10 cellular contexts compared by ENCODE assay signal in the genomic region with DNA sequence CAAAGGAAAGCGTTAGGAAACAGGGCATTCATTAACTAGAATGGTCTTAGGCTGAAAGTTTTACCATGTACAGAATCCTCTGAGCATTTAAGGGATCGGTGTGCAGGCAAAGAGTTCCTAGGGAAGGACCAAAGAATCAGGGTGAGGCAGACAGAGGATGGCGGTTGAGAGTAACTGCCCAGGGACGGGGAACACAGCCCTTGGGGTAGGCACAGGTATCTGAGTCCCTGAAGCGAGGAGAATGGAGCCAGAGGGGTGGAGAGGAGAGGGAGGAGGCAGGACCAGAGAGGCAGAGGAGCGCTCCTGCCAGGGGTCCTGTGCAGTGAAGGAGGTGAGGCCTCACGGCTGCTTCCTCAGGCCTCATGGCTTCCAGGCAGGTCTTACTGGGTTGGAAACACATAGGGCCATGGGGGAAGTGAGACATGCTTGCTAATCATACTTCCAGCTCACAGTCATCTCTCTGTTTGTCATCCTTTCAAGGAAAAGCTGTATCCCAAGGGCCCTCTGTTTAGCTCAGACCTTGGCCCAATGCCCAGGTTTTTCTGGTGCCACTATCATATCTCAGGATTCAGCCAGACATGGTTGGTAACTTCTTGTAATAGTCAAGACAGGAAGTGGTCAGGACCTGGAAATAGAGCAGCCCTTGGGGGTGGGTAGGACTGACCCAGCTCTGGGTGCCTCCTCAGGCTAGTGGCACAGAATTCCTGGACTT. TPM values are rescaled to one million over a fixed set of nuclear protein-coding genes. Genes with fewer than 3 reads are reported as not detected.
DNase-seq lines count a peak whose midpoint lies in the region; ATAC-seq, FAIRE-seq and TF ChIP-seq lines count a peak whose summit lies in the region.
"Had no signal": no experiment of that assay in that cellular context is flagged by ENCODE, and none has a peak within 500 bp of the region (broad histone marks: within the 10 kb centered on the region; RNA-seq: fewer than 3 reads in every experiment).

No MANE protein-coding gene starts in this region.

- H3K36me3 ChIP-seq in ACC112 (ENCODE audit: insufficient read depth, low read length), result no peaks in the 10 kb centered on the region
- no peaks in the 10 kb centered on the region for H3K36me3 ChIP-seq in effector memory CD4-positive, alpha-beta T cell (ENCODE audit: control insufficient read depth, insufficient read depth, low read length)

- no peaks in the 10 kb centered on the region for H3K79me2 ChIP-seq in ACC112 (ENCODE audit: control insufficient read depth, insufficient read depth, low read length, unreplicated experiment)

- H3K27me3 ChIP-seq in ACC112 (ENCODE audit: insufficient read depth, low read length), result no peaks in the 10 kb centered on the region
- H3K27me3 ChIP-seq in effector memory CD4-positive, alpha-beta T cell (replicated peaks; ENCODE audit: control insufficient read depth, insufficient read depth, low read length, poor library complexity, severe bottlenecking), result no peaks in the 10 kb centered on the region

- H2AFZ ChIP-seq in ACC112 (ENCODE audit: low read length, unreplicated experiment), result peak overlapping the region; percentile 23

- no peaks in the 10 kb centered on the region for H3K27me3 Mint-ChIP-seq in nephron (ENCODE audit: low read depth)

- H3K27ac Mint-ChIP-seq in nephron, result peak overlapping the region; percentile 80 to 93 (median 89)

- no peak for TF ChIP-seq CTCF in HFF-Myc (IDR thresholded peaks at IDR 0.05; ENCODE audit: low read depth, low read length, missing control alignments)
- TF ChIP-seq CTCF in nephron (IDR thresholded peaks at IDR 0.05; ENCODE audit: unreplicated experiment in 3 of 3), result no peak

- peak; percentile 58 for ATAC-seq in esophagus mucosa

- H3K4me1 Mint-ChIP-seq in nephron, result peaks cover 30% of the 10 kb centered on the region

- DNase-seq in HFF-Myc (ENCODE audit: extremely low read depth, low read depth) (peak; percentile 86), RCC 7860 (ENCODE audit: low spot score) (peak; percentile 100), islet precursor cell (no peak)
- no peak for DNase-seq in effector memory CD4-positive, alpha-beta T cell
- no peak for DNase-seq in activated CD4-positive, alpha-beta T cell treated with anti-CD3 and anti-CD28 coated beads, Interleukin-2, amount 50 U/mL, for 1 hour

- peak; percentile 98 for FAIRE-seq in RCC 7860 (lab: Jason Lieb, UNC)
- FAIRE-seq: GM18507 had no signal

- H3K4me3 ChIP-seq in ACC112 (ENCODE audit: low read depth, low read length) (no peak overlapping the region), HFF-Myc (replicated peaks; ENCODE audit: low read depth, low read length) (no peak overlapping the region)
- H3K4me3 ChIP-seq in effector memory CD4-positive, alpha-beta T cell (ENCODE audit: insufficient read depth, low read depth, low read length, poor library complexity, severe bottlenecking), result no peak overlapping the region

- H3K27ac ChIP-seq in ACC112 (ENCODE audit: low read depth, low read length), result peak overlapping the region; percentile 85
- H3K27ac ChIP-seq in effector memory CD4-positive, alpha-beta T cell (ENCODE audit: insufficient read depth, low read length, poor library complexity, severe bottlenecking), result no peak overlapping the region

- H3K9me3 ChIP-seq in effector memory CD4-positive, alpha-beta T cell (ENCODE audit: control insufficient read depth, low read length), result no peaks in the 10 kb centered on the region

- no peak overlapping the region for H3K4me3 Mint-ChIP-seq in nephron
- H3K4me3 Mint-ChIP-seq: central memory CD8-positive, alpha-beta T cell had no signal

- no peaks in the 10 kb centered on the region for H3K36me3 Mint-ChIP-seq in nephron (ENCODE audit: low read depth)

- H3K4me1 ChIP-seq in ACC112 (ENCODE audit: control insufficient read depth, insufficient read depth, low read length, unreplicated experiment), result peaks cover 18% of the 10 kb centered on the region
- no peaks in the 10 kb centered on the region for H3K4me1 ChIP-seq in effector memory CD4-positive, alpha-beta T cell (ENCODE audit: control insufficient read depth, insufficient read depth, low read length, poor library complexity, severe bottlenecking)

- H3K9me3 Mint-ChIP-seq in nephron, result no peaks in the 10 kb centered on the region
- H3K9me3 Mint-ChIP-seq: central memory CD8-positive, alpha-beta T cell had no signal

RNA-seq across cellular contexts. Expression of gene ITGB3, which starts 13.8 kb away (rescaled TPM):
- total RNA-seq in esophagus mucosa, result 1.7 TPM

RNA-seq across cellular contexts. Expression of gene MYL4, which starts 30.7 kb away (rescaled TPM):
- not detected for total RNA-seq in esophagus mucosa

RNA-seq across cellular contexts. Expression of gene CDC27, which starts 50.7 kb away (rescaled TPM):
- 50.6 TPM for total RNA-seq in esophagus mucosa

Comparison
In these comparisons a context has a peak if more than half of its experiments do, and no peak if none do; other contexts are left out.
1. DNase-seq: peak in HFF-Myc (single experiment) and RCC 7860 (single experiment); none in islet precursor cell (single experiment), effector memory CD4-positive, alpha-beta T cell (0 of 3) and activated CD4-positive, alpha-beta T cell treated with anti-CD3 and anti-CD28 coated beads, Interleukin-2, amount 50 U/mL, for 1 hour (single experiment).